In genomic region chr17:28745777-28746473, GRCh38 we compare ENCODE assay signal across 8 cellular contexts. TPM values are rescaled to one million over a fixed set of nuclear protein-coding genes. Genes with fewer than 3 reads are reported as not detected.
DNase-seq lines count a peak whose midpoint lies in the region; ATAC-seq and TF ChIP-seq lines count a peak whose summit lies in the region.

No MANE protein-coding gene starts in this region.

- no peak for TF ChIP-seq CTCF in cardiac muscle cell (IDR thresholded peaks at IDR 0.05; ENCODE audit: low read depth, low read length)
- no peak for TF ChIP-seq CTCF in astrocyte of the cerebellum (IDR thresholded peaks at IDR 0.05; ENCODE audit: low read depth, low read length, missing control alignments)
- no peak for TF ChIP-seq CTCF in right lobe of liver (IDR thresholded peaks at IDR 0.05)
- no peak for TF ChIP-seq CTCF in type B pancreatic cell (conservative IDR thresholded peaks at IDR 0.05)

- H3K27ac ChIP-seq in cardiac muscle cell = peak overlapping the region; percentile 99
- peak overlapping the region; percentile 96 to 98 (median 97) for H3K27ac ChIP-seq in right lobe of liver

- peak; percentile 27 for TF ChIP-seq POLR2A in right lobe of liver (IDR thresholded peaks at IDR 0.05)

- in situ Hi-C loops in astrocyte of the cerebellum (cut with HindIII; ENCODE audit: low sequenced_read_pairs) = loop anchor here (5.0 kb wide), 1 partner anchor 41 kb away; no protein-coding TSS in a partner anchor

- H3K27me3 Mint-ChIP-seq in type B pancreatic cell = no peaks in the 10 kb centered on the region

- peak overlapping the region; percentile 95 for H3K4me3 Mint-ChIP-seq in type B pancreatic cell

- DNase-seq in cardiac muscle cell (ENCODE audit: low read depth in 1 of 2, low spot score in 1 of 2) (no peak), left ventricle myocardium superior (no peak), astrocyte of the cerebellum (ENCODE audit: low read depth) (no peak), right lobe of liver (peak; percentile 84 to 85 (median 84)), type B pancreatic cell (ENCODE audit: extremely low spot score, unreplicated experiment) (no peak), DMS153 (lab: John Stamatoyannopoulos, UW) (no peak), NCI-H1436 (lab: John Stamatoyannopoulos, UW) (no peak)

- H3K27me3 ChIP-seq in cardiac muscle cell (no peaks in the 10 kb centered on the region), right lobe of liver (no peaks in the 10 kb centered on the region)

- H3K4me1 ChIP-seq in cardiac muscle cell (ENCODE audit: low read depth) = peaks cover 15% of the 10 kb centered on the region
- peaks cover 0 to 29% (median 13%) of the 10 kb centered on the region in 4 donors for H3K4me1 ChIP-seq in right lobe of liver

- ATAC-seq in left ventricle myocardium superior = no peak
- peak; percentile 43 to 65 (median 52) for ATAC-seq in right lobe of liver
- ATAC-seq in GM18502 (IDR thresholded peaks at IDR 0.05; ENCODE audit: poor library complexity, unreplicated experiment) = no peak

- H3K4me1 Mint-ChIP-seq in type B pancreatic cell (ENCODE audit: unreplicated experiment) = peaks cover 6% of the 10 kb centered on the region

- H3K9me3 Mint-ChIP-seq in type B pancreatic cell = no peaks in the 10 kb centered on the region

- peak overlapping the region; percentile 98 for H3K27ac Mint-ChIP-seq in type B pancreatic cell

- intact Hi-C loops in left ventricle myocardium superior (cut with micrococcal nuclease) = no loop called here
- intact Hi-C loops in right lobe of liver (cut with DNase I) = no loop called here

- H3K36me3 Mint-ChIP-seq in type B pancreatic cell = peaks cover 9% of the 10 kb centered on the region

- H3K4me3 ChIP-seq in cardiac muscle cell = peak overlapping the region; percentile 88
- H3K4me3 ChIP-seq in astrocyte of the cerebellum (ENCODE audit: low read depth, low read length) = peak overlapping the region; percentile 65
- H3K4me3 ChIP-seq in right lobe of liver = peak overlapping the region; percentile 87 to 91 (median 89)

- 17% methylated on average over 1 of the region's 5 CpGs for WGBS in right lobe of liver (ENCODE audit: insufficient coverage, low coverage, low lambda C conversion rate, missing lambda C conversion rate)

- H3K9me3 ChIP-seq in cardiac muscle cell (ENCODE audit: low read depth) (no peaks in the 10 kb centered on the region), right lobe of liver (no peaks in the 10 kb centered on the region)

- H3K36me3 ChIP-seq in cardiac muscle cell (peaks cover 24% of the 10 kb centered on the region), right lobe of liver (peaks cover 5 to 37% (median 13%) of the 10 kb centered on the region in 4 donors)

RNA-seq across cellular contexts. Expression of gene TRAF4, which starts 2.1 kb away (rescaled TPM):
- total RNA-seq in cardiac muscle cell (53.8 and 57.8 TPM in 2 replicates), left ventricle myocardium superior (4.2 TPM), right lobe of liver (10 to 100 TPM; 26.4 to 55.2 (median 42.3) TPM), type B pancreatic cell (ENCODE audit: low replicate concordance) (219 and 327 TPM in 2 replicates)
- polyA plus RNA-seq in cardiac muscle cell = 27.2 and 34.1 TPM in 2 replicates

RNA-seq across cellular contexts. Expression of gene NEK8, which starts 17.3 kb away (rescaled TPM):
- total RNA-seq in cardiac muscle cell (5.0 and 7.7 TPM in 2 replicates), left ventricle myocardium superior (0.94 TPM), right lobe of liver (1 to 10 TPM; 1.6 to 5.4 (median 3.2) TPM), type B pancreatic cell (ENCODE audit: low replicate concordance) (8.7 and 9.5 TPM in 2 replicates)
- 9.0 and 13.6 TPM in 2 replicates for polyA plus RNA-seq in cardiac muscle cell

RNA-seq across cellular contexts. Expression of gene TLCD1, which starts 19.9 kb away (rescaled TPM):
- total RNA-seq in cardiac muscle cell (3.0 and 7.8 TPM in 2 replicates), left ventricle myocardium superior (2.6 TPM), right lobe of liver (10 to 100 TPM in 1 of 6 experiments, 1 to 10 TPM in 5; 2.9 to 11.0 (median 7.0) TPM), type B pancreatic cell (ENCODE audit: low replicate concordance) (18.6 and 40.2 TPM in 2 replicates)
- 7.2 and 15.4 TPM in 2 replicates for polyA plus RNA-seq in cardiac muscle cell

RNA-seq across cellular contexts. Expression of gene RPL23A, which starts 26.1 kb away (rescaled TPM):
- 332 and 489 TPM in 2 replicates for total RNA-seq in cardiac muscle cell
- 944 and 1,028 TPM in 2 replicates for polyA plus RNA-seq in cardiac muscle cell
- total RNA-seq in left ventricle myocardium superior = 918 TPM
- 100 to 1,000 TPM; 212 to 464 (median 362) TPM for total RNA-seq in right lobe of liver
- 1,717 and 1,950 TPM in 2 replicates for total RNA-seq in type B pancreatic cell (ENCODE audit: low replicate concordance)

RNA-seq across cellular contexts. Expression of gene RAB34, which starts 28.3 kb away (rescaled TPM):
- total RNA-seq in cardiac muscle cell = 256 and 276 TPM in 2 replicates
- polyA plus RNA-seq in cardiac muscle cell = 177 and 186 TPM in 2 replicates
- total RNA-seq in left ventricle myocardium superior = 14.8 TPM
- total RNA-seq in right lobe of liver = 10 to 100 TPM in 1 of 6 experiments, 1 to 10 TPM in 5; 2.5 to 12.5 (median 4.7) TPM
- 54.2 and 133 TPM in 2 replicates for total RNA-seq in type B pancreatic cell (ENCODE audit: low replicate concordance)

Comparison
In these comparisons a context has a peak if more than half of its experiments do, and no peak if none do; other contexts are left out.
1. DNase-seq: peak in right lobe of liver (3 of 3); none in cardiac muscle cell (0 of 2), left ventricle myocardium superior (single experiment), astrocyte of the cerebellum (single experiment), type B pancreatic cell (single experiment), DMS153 (single experiment) and NCI-H1436 (single experiment).
2. ATAC-seq: peak in right lobe of liver (4 of 4); none in left ventricle myocardium superior (single experiment) and GM18502 (single experiment).
3. Peak in every context shown above with its lines, with median percentiles within 50 percentile points of each other: H3K4me3 ChIP-seq.